Comparison of ENCODE assay signal across 1 cellular context in genomic region chr1:53130878-53131589, GRCh38.
TF ChIP-seq lines count a peak whose summit lies in the region.

No MANE protein-coding gene starts in this region.

TF ChIP-seq in HepG2, 621 proteins besides CTCF, POLR2A, EP300 and RAD21 (continued from another document and continues in another):
- 0 out of 4 replicates have a peak, but pooled peaks of 1 of the 2 experiments have one; percentile 34 for TF ChIP-seq HMGXB4 (CRISPR knock-in tag; IDR thresholded peaks at IDR 0.05; ENCODE audit: borderline replicate concordance in 1 of 2, low read depth in 1 of 2)
- no peak for TF ChIP-seq KLF15 (CRISPR knock-in tag; IDR thresholded peaks at IDR 0.05; ENCODE audit: borderline replicate concordance)
- no peak for TF ChIP-seq ZBTB25 (CRISPR knock-in tag; IDR thresholded peaks at IDR 0.05)
- TF ChIP-seq SAP130 (CRISPR knock-in tag; IDR thresholded peaks at IDR 0.05; ENCODE audit: low read depth) = peak; percentile 42
- TF ChIP-seq ZNF430 (CRISPR knock-in tag; IDR thresholded peaks at IDR 0.05) = peak; percentile 49; the same call in 1 of the 2 replicates
- TF ChIP-seq SOX5 (CRISPR knock-in tag; IDR thresholded peaks at IDR 0.05; ENCODE audit: borderline replicate concordance) = peak; percentile 53
- TF ChIP-seq ZSCAN9 (CRISPR knock-in tag; IDR thresholded peaks at IDR 0.05; ENCODE audit: borderline replicate concordance) = 0 out of 2 replicates have a peak, but pooled peaks have one; percentile 24
- no peak; the same call in 2 of the 3 replicates for TF ChIP-seq MXI1 (IDR thresholded peaks at IDR 0.05; ENCODE audit: borderline replicate concordance, low read depth, low read length)
- TF ChIP-seq HMGXB3 (CRISPR knock-in tag; IDR thresholded peaks at IDR 0.05; ENCODE audit: borderline replicate concordance) = 0 out of 2 replicates have a peak, but pooled peaks have one; percentile 15
- peak; percentile 43; the same call in 1 of the 2 replicates for TF ChIP-seq ZNF121 (CRISPR knock-in tag; IDR thresholded peaks at IDR 0.05)
- no peak for TF ChIP-seq ZBTB42 (CRISPR knock-in tag; IDR thresholded peaks at IDR 0.05)
- no peak for TF ChIP-seq HNF4G (IDR thresholded peaks at IDR 0.05; ENCODE audit: borderline replicate concordance, low read depth, low read length)
- 0 out of 2 replicates have a peak, but pooled peaks have one; percentile 17 for TF ChIP-seq HNF4G (CRISPR knock-in tag; IDR thresholded peaks at IDR 0.05; ENCODE audit: borderline replicate concordance, low read depth)
- TF ChIP-seq SIX4 (CRISPR knock-in tag; IDR thresholded peaks at IDR 0.05) = no peak
- no peak for TF ChIP-seq ZNF282 (IDR thresholded peaks at IDR 0.05; ENCODE audit: partially characterized antibody)
- peak; percentile 49; the same call in 1 of the 2 replicates for TF ChIP-seq HDAC1 (CRISPR knock-in tag; IDR thresholded peaks at IDR 0.05)
- peak; percentile 33; the same call in 1 of the 2 replicates for TF ChIP-seq ZNF609 (CRISPR knock-in tag; IDR thresholded peaks at IDR 0.05; ENCODE audit: borderline replicate concordance)
- TF ChIP-seq ZNF362 (CRISPR knock-in tag; IDR thresholded peaks at IDR 0.05; ENCODE audit: borderline replicate concordance) = peak; percentile 62; the same call in 1 of the 2 replicates
- no peak for TF ChIP-seq FOXO4 (CRISPR knock-in tag; conservative IDR thresholded peaks at IDR 0.05)
- TF ChIP-seq NCOA2 (CRISPR knock-in tag; IDR thresholded peaks at IDR 0.05) = peak; percentile 45; the same call in 1 of the 2 replicates
- TF ChIP-seq ETV5 (CRISPR knock-in tag; IDR thresholded peaks at IDR 0.05; ENCODE audit: borderline replicate concordance) = 0 out of 2 replicates have a peak, but pooled peaks have one; percentile 10
- TF ChIP-seq ZNF781 (CRISPR knock-in tag; IDR thresholded peaks at IDR 0.05; ENCODE audit: borderline replicate concordance, not compliant biosample characterization) = no peak
- peak; percentile 71 to 75 for TF ChIP-seq NR2F1 (CRISPR knock-in tag; IDR thresholded peaks at IDR 0.05)
- 0 out of 2 replicates have a peak, but pooled peaks have one; percentile 41 for TF ChIP-seq MTA1 (CRISPR knock-in tag; IDR thresholded peaks at IDR 0.05; ENCODE audit: borderline replicate concordance)
- TF ChIP-seq RXRB (CRISPR knock-in tag; IDR thresholded peaks at IDR 0.05; ENCODE audit: borderline replicate concordance) = peak; percentile 76
- TF ChIP-seq TFAP4 (IDR thresholded peaks at IDR 0.05; ENCODE audit: borderline replicate concordance, low read depth) = 0 out of 2 replicates have a peak, but pooled peaks have one; percentile 27
- 0 out of 2 replicates have a peak, but pooled peaks have one; percentile 66 for TF ChIP-seq ZMYM3 (CRISPR knock-in tag; IDR thresholded peaks at IDR 0.05)
- peak; percentile 33; the same call in 1 of the 2 replicates for TF ChIP-seq ZFP91 (CRISPR knock-in tag; IDR thresholded peaks at IDR 0.05; ENCODE audit: borderline replicate concordance)
- TF ChIP-seq ZNF883 (CRISPR knock-in tag; IDR thresholded peaks at IDR 0.05; ENCODE audit: not compliant biosample characterization) = no peak
- TF ChIP-seq ZNF501 (CRISPR knock-in tag; IDR thresholded peaks at IDR 0.05) = peak; percentile 48; the same call in 1 of the 2 replicates
- TF ChIP-seq ZNF670 (CRISPR knock-in tag; IDR thresholded peaks at IDR 0.05; ENCODE audit: borderline replicate concordance) = no peak
- TF ChIP-seq GABPB1 (CRISPR knock-in tag; IDR thresholded peaks at IDR 0.05) = no peak
- TF ChIP-seq ZNF10 (CRISPR knock-in tag; IDR thresholded peaks at IDR 0.05; ENCODE audit: borderline replicate concordance, low read depth) = no peak
- no peak for TF ChIP-seq SNAPC2 (CRISPR knock-in tag; IDR thresholded peaks at IDR 0.05)
- TF ChIP-seq MEF2D (CRISPR knock-in tag; IDR thresholded peaks at IDR 0.05) = no peak
- peak; percentile 20; the same call in 1 of the 2 replicates for TF ChIP-seq ZNF629 (CRISPR knock-in tag; conservative IDR thresholded peaks at IDR 0.05)
- peak; percentile 13; the same call in 1 of the 2 replicates for TF ChIP-seq CREM (IDR thresholded peaks at IDR 0.05)
- TF ChIP-seq CREM (CRISPR knock-in tag; IDR thresholded peaks at IDR 0.05) = no peak
- TF ChIP-seq ZSCAN22 (CRISPR knock-in tag; IDR thresholded peaks at IDR 0.05) = peak; percentile 66; the same call in 1 of the 2 replicates
- TF ChIP-seq ZBTB7B (CRISPR knock-in tag; IDR thresholded peaks at IDR 0.05) = 0 out of 2 replicates have a peak, but pooled peaks have one; percentile 31
- no peak for TF ChIP-seq ZNF292 (CRISPR knock-in tag; IDR thresholded peaks at IDR 0.05; ENCODE audit: borderline replicate concordance, low read depth)
- no peak for TF ChIP-seq TCF7 (IDR thresholded peaks at IDR 0.05; ENCODE audit: low read depth)
- peak; percentile 53; the same call in 1 of the 2 replicates for TF ChIP-seq ZNF331 (CRISPR knock-in tag; IDR thresholded peaks at IDR 0.05)
- 0 out of 2 replicates have a peak, but pooled peaks have one; percentile 75 for TF ChIP-seq ZSCAN29 (CRISPR knock-in tag; conservative IDR thresholded peaks at IDR 0.05)
